ENCODE assay signal across 23 cellular contexts in the genomic region with DNA sequence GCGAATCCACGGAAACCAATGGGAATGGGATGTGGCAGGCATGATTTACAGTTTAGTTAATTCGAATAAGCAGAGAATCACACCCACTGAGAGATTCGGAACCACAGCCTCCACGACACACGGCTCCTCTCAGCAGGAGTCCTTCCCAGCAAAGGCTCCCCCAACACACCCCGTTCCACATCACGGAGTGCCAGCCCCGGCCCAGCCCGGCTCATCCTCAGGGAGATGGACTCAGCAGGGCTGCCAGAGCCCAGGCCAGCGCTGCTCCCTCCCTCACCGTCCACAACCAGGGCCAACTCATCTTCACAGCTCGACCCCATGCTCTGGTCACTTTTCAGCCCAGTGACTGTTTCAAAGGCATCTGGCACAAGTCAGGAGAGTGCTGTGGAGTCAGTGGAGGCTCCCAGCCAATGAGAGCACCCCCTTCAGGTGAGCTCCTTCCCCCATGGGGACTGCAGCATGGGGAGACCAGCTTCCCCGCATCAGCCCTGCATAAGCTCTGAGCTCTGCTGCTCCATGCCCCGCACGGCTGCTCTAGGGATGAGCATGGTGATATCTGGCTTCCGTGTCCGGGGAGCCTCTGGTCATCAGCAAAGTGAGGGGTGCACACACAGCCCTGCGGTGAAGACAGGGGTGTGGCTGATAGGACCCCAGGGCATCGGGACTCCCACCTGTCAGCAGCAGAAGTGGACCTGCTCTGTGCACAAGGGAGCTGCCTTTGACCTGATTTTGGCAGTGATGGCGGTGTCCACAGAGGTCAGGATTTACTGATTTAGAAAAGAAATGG.
"Had no signal": no experiment of that assay in that cellular context is flagged by ENCODE, and none has a peak within 500 bp of the region (broad histone marks: within the 10 kb centered on the region; RNA-seq: fewer than 3 reads in every experiment).

No MANE protein-coding gene starts in this region.

- H3K4me1 ChIP-seq: esophagus muscularis mucosa, gastrocnemius medialis, heart right ventricle, tibial artery, upper lobe of left lung, uterus had no signal

- H3K27ac Mint-ChIP-seq: nephron had no signal

- H3K4me3 Mint-ChIP-seq: naive B cell, nephron had no signal

- ATAC-seq: gastrocnemius medialis; left cardiac atrium; left ventricle myocardium superior; right cardiac atrium; stimulated activated naive CD8-positive, alpha-beta T cell treated with anti-CD3 and anti-CD28 coated beads, Interleukin-15, Interleukin-2, amounts not matched to agents 100 U/mL and 50 U/mL, for 24 hours had no signal

- H3K4me3 ChIP-seq: dorsolateral prefrontal cortex, esophagus muscularis mucosa, gastrocnemius medialis, heart right ventricle, lung, tibial artery, upper lobe of left lung, uterus had no signal

- H3K9me3 ChIP-seq: gastrocnemius medialis, neutrophil, upper lobe of left lung, uterus had no signal

- H3K4me1 Mint-ChIP-seq: naive B cell, nephron had no signal

- H3K27ac ChIP-seq: dorsolateral prefrontal cortex, epithelial cell of prostate, esophagus muscularis mucosa, gastrocnemius medialis, heart right ventricle, neutrophil, tibial artery, upper lobe of left lung, uterus had no signal

- H3K36me3 Mint-ChIP-seq: naive B cell had no signal

- H3K36me3 ChIP-seq: esophagus muscularis mucosa, gastrocnemius medialis, heart right ventricle, neutrophil, tibial artery, upper lobe of left lung, uterus had no signal

- H3K27me3 ChIP-seq: upper lobe of left lung, uterus had no signal

- DNase-seq: cortex of kidney; dorsolateral prefrontal cortex; effector memory CD4-positive, alpha-beta T cell; gastrocnemius medialis; heart right ventricle; hypothalamus; left cardiac atrium; left ventricle myocardium superior; mesenchymal stem cell; midbrain; naive B cell; right cardiac atrium; small intestine; stimulated activated CD4-positive, alpha-beta T cell treated with anti-CD3 and anti-CD28 coated beads, Interleukin-2, amount 100 ng/mL, for 48 hours; stimulated activated naive CD8-positive, alpha-beta T cell treated with anti-CD3 and anti-CD28 coated beads, Interleukin-15, Interleukin-2, amounts not matched to agents 100 U/mL and 50 U/mL, for 24 hours; tibial artery; uterus had no signal
